In the genomic region with DNA sequence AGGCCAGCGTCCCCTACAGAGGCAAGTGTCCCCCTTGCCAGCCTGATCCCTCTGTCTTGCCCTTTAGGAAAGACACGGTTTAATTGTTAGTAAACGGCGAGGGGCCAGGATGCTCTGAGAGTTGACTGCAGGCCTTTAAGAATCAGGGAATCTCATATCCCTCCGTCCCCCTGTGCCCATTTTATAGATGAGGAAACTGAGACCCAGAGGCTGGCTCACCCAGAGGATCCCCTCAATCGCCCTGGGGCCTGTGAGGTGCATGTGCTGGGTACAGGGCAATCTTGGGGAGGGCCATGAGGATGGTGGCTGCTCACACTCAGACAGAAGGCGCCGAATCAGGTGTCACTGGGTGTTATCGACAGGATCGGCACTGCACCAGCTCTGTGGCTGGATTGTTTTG, we compare ENCODE assay signal across 13 cellular contexts. TPM values are rescaled to one million over a fixed set of nuclear protein-coding genes. Genes with fewer than 3 reads are reported as not detected.
A peak's percentile ranks its signal among the peaks of the same experiment; 100 is the strongest.
DNase-seq lines count a peak whose midpoint lies in the region; ATAC-seq, FAIRE-seq and TF ChIP-seq lines count a peak whose summit lies in the region.
"Had no signal": no experiment of that assay in that cellular context is flagged by ENCODE, and none has a peak within 500 bp of the region (broad histone marks: within the 10 kb centered on the region; RNA-seq: fewer than 3 reads in every experiment).

No MANE protein-coding gene starts in this region.

- H3K27me3 ChIP-seq in left ventricle myocardium inferior (ENCODE audit: low read depth) (peaks cover 9% of the 10 kb centered on the region), heart left ventricle (peaks cover 0 to 37% (median 0%) of the 10 kb centered on the region in 9 donors), endothelial cell of umbilical vein (ENCODE audit: control insufficient read depth in 2 of 2, insufficient read depth in 2 of 2, low read length in 2 of 2) (no peaks in the 10 kb centered on the region), aorta (ENCODE audit: control insufficient read depth in 1 of 2, insufficient read depth in 2 of 2, low read length in 1 of 2) (no peaks in the 10 kb centered on the region)
- H3K27me3 ChIP-seq: thyroid gland had no signal

- H3K4me2 ChIP-seq in endothelial cell of umbilical vein (ENCODE audit: insufficient read depth, low read length) = peak overlapping the region; percentile 42

- ATAC-seq in heart left ventricle (no peak), aorta (ENCODE audit: low FRiP score) (no peak)
- ATAC-seq: natural killer cell had no signal

- H3K36me3 ChIP-seq in left ventricle myocardium inferior (no peaks in the 10 kb centered on the region), heart left ventricle (no peaks in the 10 kb centered on the region), endothelial cell of umbilical vein (ENCODE audit: control insufficient read depth in 2 of 2, extremely low read depth in 1 of 2, insufficient read depth in 2 of 2, low read length in 2 of 2) (no peaks in the 10 kb centered on the region), mesodermal cell (ENCODE audit: control insufficient read depth, insufficient read depth, low read length) (no peaks in the 10 kb centered on the region), aorta (ENCODE audit: control insufficient read depth in 1 of 2, insufficient read depth in 2 of 2, low read length in 1 of 2) (no peaks in the 10 kb centered on the region)
- H3K36me3 ChIP-seq: thyroid gland had no signal

- 69 to 70% (median 70%) methylated on average over 5 to 10 of the region's 10 CpGs for WGBS in heart left ventricle, 4 donors
- WGBS in mesodermal cell (ENCODE audit: insufficient coverage in 2 of 2), 2 experiments = 77 to 100% methylated on average over 3 to 6 of the region's 10 CpGs
- 53 to 65% methylated on average over 10 of the region's 10 CpGs for WGBS in aorta, 2 donors

- TF ChIP-seq CTCF in left ventricle myocardium inferior (IDR thresholded peaks at IDR 0.05; ENCODE audit: borderline replicate concordance) (no peak), heart left ventricle (IDR thresholded peaks at IDR 0.05) (no peak), endothelial cell of umbilical vein (IDR thresholded peaks at IDR 0.05; ENCODE audit: extremely low read depth in 1 of 2, insufficient read depth in 1 of 2, low read depth in 1 of 2, low read length in 2 of 2) (no peak)

- H3K27ac ChIP-seq in left ventricle myocardium inferior (replicated peaks) = no peak overlapping the region
- no peak overlapping the region for H3K27ac ChIP-seq in heart left ventricle
- peak overlapping the region; percentile 24 for H3K27ac ChIP-seq in endothelial cell of umbilical vein (ENCODE audit: insufficient read depth, low read depth, low read length)
- H3K27ac ChIP-seq in mesodermal cell (ENCODE audit: low read depth, low read length, severe bottlenecking) = no peak overlapping the region
- no peak overlapping the region for H3K27ac ChIP-seq in aorta (ENCODE audit: low read depth in 1 of 2, low read length in 2 of 2)

- dilution Hi-C loops in endothelial cell of umbilical vein (cut with MboI; ENCODE audit: extremely low pct_ligation_motif_present, low sequenced_read_pairs) = no loop called here

- DNase-seq in left ventricle myocardium inferior = no peak
- DNase-seq in heart left ventricle = no peak
- no peak for DNase-seq in endothelial cell of umbilical vein (ENCODE audit: low read depth, low spot score)
- DNase-seq in aorta = no peak
- no peak for DNase-seq in SHP77 treated with DMSO at 0.1 percent for 48 hours (lab: John Stamatoyannopoulos, UW)
- DNase-seq in AG20443 (ENCODE audit: low spot score) = no peak
- no peak for DNase-seq in NCI-H2196 treated with DMSO at 0.1 percent for 48 hours (lab: John Stamatoyannopoulos, UW; ENCODE audit: unreplicated experiment)
- DNase-seq: activated CD4-positive, CD25-positive, alpha-beta regulatory T cell; activated T-cell treated with anti-CD3 and anti-CD28 coated beads, Interleukin-2, amount 50 U/mL, for 1 hour; natural killer cell had no signal

- no peaks in the 10 kb centered on the region for H3K9me3 ChIP-seq in left ventricle myocardium inferior (replicated peaks)
- no peaks in the 10 kb centered on the region for H3K9me3 ChIP-seq in heart left ventricle
- no peaks in the 10 kb centered on the region for H3K9me3 ChIP-seq in endothelial cell of umbilical vein (replicated peaks; ENCODE audit: control insufficient read depth, insufficient read depth, low read length)
- no peaks in the 10 kb centered on the region for H3K9me3 ChIP-seq in mesodermal cell (ENCODE audit: control insufficient read depth, low read length)
- no peaks in the 10 kb centered on the region for H3K9me3 ChIP-seq in aorta (ENCODE audit: control insufficient read depth, low read length)
- H3K9me3 ChIP-seq: thyroid gland had no signal

- H2AFZ ChIP-seq in endothelial cell of umbilical vein (ENCODE audit: low read depth, low read length) = peak overlapping the region; percentile 11

- TF ChIP-seq POLR2A in heart left ventricle (IDR thresholded peaks at IDR 0.05) (no peak), endothelial cell of umbilical vein (IDR thresholded peaks at IDR 0.05; ENCODE audit: low read depth, low read length) (no peak)

- H3K4me1 ChIP-seq in left ventricle myocardium inferior (no peaks in the 10 kb centered on the region), heart left ventricle (peaks cover 0 to 4% (median 0%) of the 10 kb centered on the region in 12 donors), endothelial cell of umbilical vein (ENCODE audit: control insufficient read depth, extremely low read depth, insufficient read depth, low read length) (peaks cover 21% of the 10 kb centered on the region), mesodermal cell (ENCODE audit: control insufficient read depth, insufficient read depth, low read length, poor library complexity, severe bottlenecking) (peaks cover 24% of the 10 kb centered on the region), aorta (ENCODE audit: control insufficient read depth in 1 of 2, insufficient read depth in 2 of 2, low read length in 2 of 2) (no peaks in the 10 kb centered on the region)

- H3K9ac ChIP-seq in endothelial cell of umbilical vein (replicated peaks; ENCODE audit: extremely low read depth, insufficient read depth, low read length) = peak overlapping the region; percentile 58

- H4K20me1 ChIP-seq in endothelial cell of umbilical vein (replicated peaks; ENCODE audit: control insufficient read depth, extremely low read depth, insufficient read depth, low read length) = no peaks in the 10 kb centered on the region

- POLR2A ChIA-PET in endothelial cell of umbilical vein (lab: Charles Lee) = no interaction called here

- CTCF ChIA-PET in endothelial cell of umbilical vein (lab: Charles Lee) = no interaction called here

- BruUV-seq in endothelial cell of umbilical vein (replicated peaks; lab: Mats Ljungman, UMichigan) = TSS peak; percentile 49

- peaks cover 20% of the 10 kb centered on the region for H3K79me2 ChIP-seq in endothelial cell of umbilical vein (ENCODE audit: control insufficient read depth, insufficient read depth, low read length)

- no peaks in the 10 kb centered on the region for H3K9me1 ChIP-seq in endothelial cell of umbilical vein (replicated peaks; ENCODE audit: control insufficient read depth, extremely low read depth, insufficient read depth, low read length)

- FAIRE-seq in endothelial cell of umbilical vein (lab: Jason Lieb, UNC) = no peak
- FAIRE-seq: endometrium had no signal

- H3K4me3 ChIP-seq in left ventricle myocardium inferior (peak overlapping the region; percentile 58), heart left ventricle (peak overlapping the region in 3 of 12 donors; percentile 28 to 42 (median 36)), endothelial cell of umbilical vein (replicated peaks in 1 of 3; ENCODE audit: insufficient read depth in 1 of 3, low read depth in 1 of 3, low read length in 3 of 3) (peak overlapping the region; percentile 31 to 50 (median 48)), mesodermal cell (ENCODE audit: extremely low read depth, insufficient read depth, low read length, poor library complexity, severe bottlenecking) (peak overlapping the region; percentile 26), aorta (ENCODE audit: low read length in 2 of 2) (peak overlapping the region; percentile 18 to 35)

- intact Hi-C loops in left ventricle myocardium inferior (cut with micrococcal nuclease) (no loop called here), heart left ventricle (cut with DNase I) (no loop called here), endothelial cell of umbilical vein (cut with micrococcal nuclease) (no loop called here), aorta (cut with DNase I) (no loop called here)

TF ChIP-seq in endothelial cell of umbilical vein, 7 proteins besides CTCF, POLR2A, EP300 and RAD21:
- TF ChIP-seq POLR2AphosphoS5 (IDR thresholded peaks at IDR 0.05; ENCODE audit: insufficient read depth, low read depth, low read length) = no peak

RNA-seq across cellular contexts. Expression of a gene that starts 0.6 kb away (rescaled TPM):
- total RNA-seq in left ventricle myocardium inferior (1.6 TPM), heart left ventricle (1 to 10 TPM in 7 of 9 donors, under 1 TPM in 2; 0.67 to 7.4 (median 1.9) TPM), endothelial cell of umbilical vein (19.7 and 31.6 TPM in 2 replicates), aorta (10 to 100 TPM in 1 of 2 donors, 1 to 10 TPM in 1; 8.0 to 13.5 TPM)
- polyA plus RNA-seq in heart left ventricle (under 1 TPM; 0.42 to 0.78 TPM), endothelial cell of umbilical vein (15.5 and 18.7 TPM in 2 replicates), aorta (1 to 10 TPM; 2.6 to 4.8 TPM)
- polyA plus RNA-seq in endothelial cell of umbilical vein (2011; cell fraction: cytosol; rRNA removed) = 17.6 and 19.5 TPM in 2 replicates
- 74.9 and 87.3 TPM in 2 replicates for polyA plus RNA-seq in endothelial cell of umbilical vein (2011; cell fraction: nucleus; rRNA removed)
- 27.3 and 47.6 TPM in 2 replicates for polyA plus RNA-seq in endothelial cell of umbilical vein (2012)
- polyA minus RNA-seq in endothelial cell of umbilical vein = 18.9 and 19.5 TPM in 2 replicates
- 2.4 TPM for polyA minus RNA-seq in endothelial cell of umbilical vein (2011; cell fraction: cytosol; rRNA and poly(A)+ RNA removed)
- polyA minus RNA-seq in endothelial cell of umbilical vein (2011; cell fraction: nucleus; rRNA and poly(A)+ RNA removed) = 29.7 and 41.7 TPM in 2 replicates
- polyA plus RNA-seq in mesodermal cell (2013, experiment 1 of 2) = 11.8 TPM
- 11.4 TPM for polyA plus RNA-seq in mesodermal cell (2013, experiment 2 of 2)
